ENCODE assay signal across 19 cellular contexts in genomic region chr7:135755351-135755753, GRCh38. TPM values are rescaled to one million over a fixed set of nuclear protein-coding genes. Genes with fewer than 3 reads are reported as not detected.
DNase-seq lines count a peak whose midpoint lies in the region; ATAC-seq and TF ChIP-seq lines count a peak whose summit lies in the region.
"Had no signal": no experiment of that assay in that cellular context is flagged by ENCODE, and none has a peak within 500 bp of the region (broad histone marks: within the 10 kb centered on the region; RNA-seq: fewer than 3 reads in every experiment).

No MANE protein-coding gene starts in this region.

- H3K4me1 ChIP-seq in gastroesophageal sphincter (peaks cover 0 to 18% (median 0%) of the 10 kb centered on the region in 3 donors), testis (peaks cover 8% of the 10 kb centered on the region)

- peaks cover 14% of the 10 kb centered on the region for H3K27me3 Mint-ChIP-seq in activated naive CD8-positive, alpha-beta T cell treated with anti-CD3 and anti-CD28 coated beads, Interleukin-2, amount 50 U/mL, for 24 hours

- TF ChIP-seq POLR2A in gastroesophageal sphincter (IDR thresholded peaks at IDR 0.05) (no peak), testis (IDR thresholded peaks at IDR 0.05) (no peak)

- H3K4me3 Mint-ChIP-seq in activated naive CD8-positive, alpha-beta T cell treated with anti-CD3 and anti-CD28 coated beads, Interleukin-2, amount 50 U/mL, for 24 hours, result no peak overlapping the region
- H3K4me3 Mint-ChIP-seq: endodermal cell had no signal

- no peak overlapping the region for H3K4me3 ChIP-seq in gastroesophageal sphincter
- no peak overlapping the region for H3K4me3 ChIP-seq in testis
- H3K4me3 ChIP-seq: GM12878, lung, skin epidermis had no signal

- 0 to 33% methylated on average over 1 to 3 of the region's 11 CpGs for WGBS in gastroesophageal sphincter (ENCODE audit: low coverage in 1 of 2), 2 donors
- WGBS in testis, 2 donors, result 72 to 75% methylated on average over 11 of the region's 11 CpGs

- no peaks in the 10 kb centered on the region for H3K36me3 Mint-ChIP-seq in activated naive CD8-positive, alpha-beta T cell treated with anti-CD3 and anti-CD28 coated beads, Interleukin-2, amount 50 U/mL, for 24 hours (ENCODE audit: low read depth)

- H3K36me3 ChIP-seq in gastroesophageal sphincter (no peaks in the 10 kb centered on the region), testis (ENCODE audit: low read depth, missing control alignments) (no peaks in the 10 kb centered on the region)

- DNase-seq in NCI-H1417 treated with DMSO at 0.1 percent for 48 hours (lab: John Stamatoyannopoulos, UW), result peak; percentile 63
- peak; percentile 41 to 69 for DNase-seq in NCI-H446 (lab: John Stamatoyannopoulos, UW)
- DNase-seq in testis, result peak; percentile 46
- no peak for DNase-seq in activated naive CD8-positive, alpha-beta T cell treated with anti-CD3 and anti-CD28 coated beads, Interleukin-2, amount 50 U/mL, for 24 hours
- DNase-seq in UCSD-AML1 (lab: John Stamatoyannopoulos, UW; ENCODE audit: unreplicated experiment), result no peak
- DNase-seq: activated CD4-positive, alpha-beta T cell treated with anti-CD3 and anti-CD28 coated beads for 1 hour; endodermal cell; MM.1S; NCI-H2171 treated with DMSO at 0.1 percent for 48 hours; stimulated activated CD4-positive, alpha-beta T cell treated with anti-CD3 and anti-CD28 coated beads, Interleukin-4, amount 100 ng/mL, for 4 hours; stimulated activated CD8-positive, alpha-beta memory T cell treated with anti-CD3 and anti-CD28 coated beads, Interleukin-4, amount 100 ng/mL, for 48 hours; T-helper 9 cell had no signal

- H3K27me3 ChIP-seq in gastroesophageal sphincter (no peaks in the 10 kb centered on the region), testis (no peaks in the 10 kb centered on the region)

- TF ChIP-seq CTCF in gastroesophageal sphincter (IDR thresholded peaks at IDR 0.05) (no peak), testis (IDR thresholded peaks at IDR 0.05) (no peak)

- H3K27ac Mint-ChIP-seq in activated naive CD8-positive, alpha-beta T cell treated with anti-CD3 and anti-CD28 coated beads, Interleukin-2, amount 50 U/mL, for 24 hours, result no peak overlapping the region
- H3K27ac Mint-ChIP-seq: endodermal cell had no signal

- no peaks in the 10 kb centered on the region for H3K9me3 Mint-ChIP-seq in activated naive CD8-positive, alpha-beta T cell treated with anti-CD3 and anti-CD28 coated beads, Interleukin-2, amount 50 U/mL, for 24 hours

- no peaks in the 10 kb centered on the region for H3K4me1 Mint-ChIP-seq in activated naive CD8-positive, alpha-beta T cell treated with anti-CD3 and anti-CD28 coated beads, Interleukin-2, amount 50 U/mL, for 24 hours

- H3K27ac ChIP-seq in gastroesophageal sphincter, result peak overlapping the region in 1 of 4 donors; percentile 15
- no peak overlapping the region for H3K27ac ChIP-seq in testis
- H3K27ac ChIP-seq: skin epidermis had no signal

- no peak for TF ChIP-seq EP300 in gastroesophageal sphincter (IDR thresholded peaks at IDR 0.05)

- ATAC-seq in gastroesophageal sphincter (peak; percentile 17), GM21619 (IDR thresholded peaks at IDR 0.05; ENCODE audit: unreplicated experiment) (no peak)
- no peak for ATAC-seq in activated naive CD8-positive, alpha-beta T cell treated with anti-CD3 and anti-CD28 coated beads, Interleukin-2, amount 50 U/mL, for 24 hours
- ATAC-seq: GM12878 had no signal

- H3K9me3 ChIP-seq in gastroesophageal sphincter (no peaks in the 10 kb centered on the region), testis (no peaks in the 10 kb centered on the region)

- intact Hi-C loops in testis (cut with DNase I; ENCODE audit: low total_unique reads), result no loop called here

RNA-seq across cellular contexts. Expression of gene FAM180A, which starts 6.7 kb away (rescaled TPM):
- 1 to 10 TPM; 2.6 to 8.5 (median 3.7) TPM for total RNA-seq in gastroesophageal sphincter
- total RNA-seq in testis, result 1 to 10 TPM; 2.1 to 2.7 TPM
- polyA plus RNA-seq in testis (ENCODE audit: insufficient read depth, low read depth, low replicate concordance), result 1.5 TPM
- total RNA-seq: endodermal cell, G401, GM12878 had no signal
- polyA plus RNA-seq: GM12878 had no signal

RNA-seq across cellular contexts. Expression of gene SLC13A4, which starts 27.4 kb away (rescaled TPM):
- 1 to 10 TPM in 1 of 4 donors, under 1 TPM in 1, not detected in 2; 0.27 to 1.7 TPM for total RNA-seq in gastroesophageal sphincter
- total RNA-seq in testis, result 10 to 100 TPM; 19.0 to 33.0 TPM
- polyA plus RNA-seq in testis (ENCODE audit: insufficient read depth, low read depth, low replicate concordance), result 34.6 TPM
- total RNA-seq: fibroblast of villous mesenchyme, GM12878 had no signal

Comparison
In these comparisons a context has a peak if more than half of its experiments do, and no peak if none do; other contexts are left out.
1. DNase-seq: peak in NCI-H1417 treated with DMSO at 0.1 percent for 48 hours (single experiment), NCI-H446 (2 of 2) and testis (single experiment); none in activated naive CD8-positive, alpha-beta T cell treated with anti-CD3 and anti-CD28 coated beads, Interleukin-2, amount 50 U/mL, for 24 hours (single experiment) and UCSD-AML1 (single experiment).
2. RNA of gene SLC13A4, which starts 27.4 kb away (total RNA-seq): 19.0 to 33.0 TPM in testis; 0.27 to 1.7 TPM in gastroesophageal sphincter; every median in the first group is over 4 times any median in the second.